ENCODE assay signal across 10 cellular contexts in the genomic region with DNA sequence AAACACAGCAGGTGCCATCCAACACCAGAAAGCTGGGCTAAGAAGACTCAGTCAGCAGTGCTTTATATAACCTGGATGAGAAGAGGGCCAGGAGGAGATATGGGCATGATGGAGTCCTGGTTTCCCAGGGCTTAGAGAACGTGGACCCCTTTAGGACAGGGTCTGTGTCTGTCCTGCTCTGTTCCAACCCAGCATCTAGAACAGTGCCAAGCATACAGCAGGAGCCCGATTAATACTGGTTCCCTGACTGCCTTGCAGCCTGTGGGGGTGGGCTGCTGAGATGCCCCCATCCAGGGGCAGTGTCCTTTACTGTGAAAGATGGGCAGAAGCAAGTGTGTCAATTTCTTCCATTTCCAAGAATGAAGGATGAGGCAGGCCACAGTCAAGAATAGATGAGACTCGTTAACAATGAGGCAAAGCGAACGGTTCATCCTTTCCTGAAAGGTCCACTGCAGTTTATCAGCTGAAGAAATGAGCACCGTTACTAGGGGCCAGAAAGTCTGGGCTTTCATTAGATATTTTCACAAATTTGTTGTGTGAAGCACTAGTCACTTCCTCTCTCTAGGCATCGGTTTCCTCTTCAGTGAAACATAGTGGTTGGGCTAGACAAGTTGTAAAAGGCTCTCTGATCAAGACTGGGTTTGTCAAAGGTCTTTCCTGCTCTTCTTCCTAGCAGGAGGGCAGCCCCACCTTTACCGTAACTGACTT.
DNase-seq lines count a peak whose midpoint lies in the region; ATAC-seq and TF ChIP-seq lines count a peak whose summit lies in the region.
"Had no signal": no experiment of that assay in that cellular context is flagged by ENCODE, and none has a peak within 500 bp of the region (broad histone marks: within the 10 kb centered on the region; RNA-seq: fewer than 3 reads in every experiment).

No MANE protein-coding gene starts in this region.

- peaks cover 0 to 7% of the 10 kb centered on the region in 2 donors for H3K36me3 ChIP-seq in psoas muscle (ENCODE audit: insufficient read depth in 1 of 2, low read depth in 1 of 2)

- no peaks in the 10 kb centered on the region for H3K27me3 Mint-ChIP-seq in activated naive CD8-positive, alpha-beta T cell treated with anti-CD3 and anti-CD28 coated beads, Interleukin-2, amount 50 U/mL, for 24 hours

- no peaks in the 10 kb centered on the region for H3K9me3 Mint-ChIP-seq in activated naive CD8-positive, alpha-beta T cell treated with anti-CD3 and anti-CD28 coated beads, Interleukin-2, amount 50 U/mL, for 24 hours

- peak overlapping the region; percentile 37 for H3K27ac ChIP-seq in psoas muscle
- H3K27ac ChIP-seq: body of pancreas had no signal

- H3K4me1 ChIP-seq in psoas muscle, result peaks cover 43% of the 10 kb centered on the region

- 60 to 73% (median 61%) methylated on average over 8 of the region's 8 CpGs for WGBS in psoas muscle, 3 donors

- peak overlapping the region; percentile 3 for H3K27ac Mint-ChIP-seq in activated naive CD8-positive, alpha-beta T cell treated with anti-CD3 and anti-CD28 coated beads, Interleukin-2, amount 50 U/mL, for 24 hours

- ATAC-seq in activated naive CD8-positive, alpha-beta T cell treated with anti-CD3 and anti-CD28 coated beads, Interleukin-2, amount 50 U/mL, for 24 hours, result no peak
- ATAC-seq in psoas muscle (peak; percentile 18 to 38 (median 23)), SK-N-SH treated with all-trans-retinoic acid at 6 μM for 48 hours (no peak)
- ATAC-seq: body of pancreas had no signal

- H3K4me1 Mint-ChIP-seq in activated naive CD8-positive, alpha-beta T cell treated with anti-CD3 and anti-CD28 coated beads, Interleukin-2, amount 50 U/mL, for 24 hours, result peaks cover 29% of the 10 kb centered on the region

- peak; percentile 55 for DNase-seq in GM10266 (ENCODE audit: extremely low spot score)
- peak; percentile 86 to 91 for DNase-seq in Kasumi-1 (lab: John Stamatoyannopoulos, UW)
- DNase-seq in activated naive CD8-positive, alpha-beta T cell treated with anti-CD3 and anti-CD28 coated beads, Interleukin-2, amount 50 U/mL, for 24 hours, result no peak
- no peak for DNase-seq in psoas muscle
- DNase-seq in HT-29 (ENCODE audit: low spot score), result no peak
- no peak for DNase-seq in cerebellar nuclear complex (lab: John Stamatoyannopoulos, UW)
- no peak for DNase-seq in T-helper 9 cell
- DNase-seq: body of pancreas, EL had no signal

- TF ChIP-seq CTCF in GM10266 (IDR thresholded peaks at IDR 0.05; ENCODE audit: control insufficient read depth, insufficient read depth, low read depth, missing control alignments) (no peak), psoas muscle (IDR thresholded peaks at IDR 0.05) (no peak)

- no peaks in the 10 kb centered on the region for H3K36me3 Mint-ChIP-seq in activated naive CD8-positive, alpha-beta T cell treated with anti-CD3 and anti-CD28 coated beads, Interleukin-2, amount 50 U/mL, for 24 hours (ENCODE audit: low read depth)

- no peaks in the 10 kb centered on the region for H3K27me3 ChIP-seq in psoas muscle (ENCODE audit: insufficient read depth in 3 of 3, low read length in 2 of 3)
- H3K27me3 ChIP-seq: body of pancreas had no signal

- H3K4me3 ChIP-seq in psoas muscle, result no peak overlapping the region
- H3K4me3 ChIP-seq: body of pancreas had no signal

- H3K9me3 ChIP-seq in psoas muscle, result no peaks in the 10 kb centered on the region
- H3K9me3 ChIP-seq: body of pancreas had no signal

- intact Hi-C loops in psoas muscle (cut with DNase I), result no loop called here

- no peak overlapping the region for H3K4me3 Mint-ChIP-seq in activated naive CD8-positive, alpha-beta T cell treated with anti-CD3 and anti-CD28 coated beads, Interleukin-2, amount 50 U/mL, for 24 hours

TF ChIP-seq in SK-N-SH treated with all-trans-retinoic acid at 6 μM for 48 hours, 23 proteins besides CTCF, POLR2A, EP300 and RAD21 (continues in another document):
- TF ChIP-seq TSHZ2 (CRISPR knock-in tag; IDR thresholded peaks at IDR 0.05), result no peak
- TF ChIP-seq GLIS3 (CRISPR knock-in tag; IDR thresholded peaks at IDR 0.05), result no peak
- TF ChIP-seq ZFP30 (CRISPR knock-in tag; IDR thresholded peaks at IDR 0.05), result no peak
- TF ChIP-seq TOX (CRISPR knock-in tag; IDR thresholded peaks at IDR 0.05; ENCODE audit: borderline replicate concordance), result no peak
- TF ChIP-seq PATZ1 (CRISPR knock-in tag; IDR thresholded peaks at IDR 0.05; ENCODE audit: borderline replicate concordance), result no peak
- TF ChIP-seq CSDC2 (CRISPR knock-in tag; IDR thresholded peaks at IDR 0.05), result no peak
- no peak for TF ChIP-seq TCF4 (CRISPR knock-in tag; IDR thresholded peaks at IDR 0.05; ENCODE audit: borderline replicate concordance)
- TF ChIP-seq ZNF565 (CRISPR knock-in tag; conservative IDR thresholded peaks at IDR 0.05; ENCODE audit: low read depth), result no peak
- TF ChIP-seq, protein P1, sequence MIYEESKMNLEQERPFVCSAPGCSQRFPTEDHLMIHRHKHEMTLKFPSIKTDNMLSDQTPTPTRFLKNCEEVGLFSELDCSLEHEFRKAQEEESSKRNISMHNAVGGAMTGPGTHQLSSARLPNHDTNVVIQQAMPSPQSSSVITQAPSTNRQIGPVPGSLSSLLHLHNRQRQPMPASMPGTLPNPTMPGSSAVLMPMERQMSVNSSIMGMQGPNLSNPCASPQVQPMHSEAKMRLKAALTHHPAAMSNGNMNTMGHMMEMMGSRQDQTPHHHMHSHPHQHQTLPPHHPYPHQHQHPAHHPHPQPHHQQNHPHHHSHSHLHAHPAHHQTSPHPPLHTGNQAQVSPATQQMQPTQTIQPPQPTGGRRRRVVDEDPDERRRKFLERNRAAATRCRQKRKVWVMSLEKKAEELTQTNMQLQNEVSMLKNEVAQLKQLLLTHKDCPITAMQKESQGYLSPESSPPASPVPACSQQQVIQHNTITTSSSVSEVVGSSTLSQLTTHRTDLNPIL (CRISPR knock-in tag; IDR thresholded peaks at IDR 0.05; ENCODE audit: low read depth), result no peak
- TF ChIP-seq ARNTL (CRISPR knock-in tag; IDR thresholded peaks at IDR 0.05; ENCODE audit: borderline replicate concordance, low read depth), result no peak
- no peak for TF ChIP-seq ZFP3 (CRISPR knock-in tag; IDR thresholded peaks at IDR 0.05)
- TF ChIP-seq ZNF70 (CRISPR knock-in tag; IDR thresholded peaks at IDR 0.05), result no peak
- no peak for TF ChIP-seq ESRRG (CRISPR knock-in tag; IDR thresholded peaks at IDR 0.05)
- TF ChIP-seq, protein P2, sequence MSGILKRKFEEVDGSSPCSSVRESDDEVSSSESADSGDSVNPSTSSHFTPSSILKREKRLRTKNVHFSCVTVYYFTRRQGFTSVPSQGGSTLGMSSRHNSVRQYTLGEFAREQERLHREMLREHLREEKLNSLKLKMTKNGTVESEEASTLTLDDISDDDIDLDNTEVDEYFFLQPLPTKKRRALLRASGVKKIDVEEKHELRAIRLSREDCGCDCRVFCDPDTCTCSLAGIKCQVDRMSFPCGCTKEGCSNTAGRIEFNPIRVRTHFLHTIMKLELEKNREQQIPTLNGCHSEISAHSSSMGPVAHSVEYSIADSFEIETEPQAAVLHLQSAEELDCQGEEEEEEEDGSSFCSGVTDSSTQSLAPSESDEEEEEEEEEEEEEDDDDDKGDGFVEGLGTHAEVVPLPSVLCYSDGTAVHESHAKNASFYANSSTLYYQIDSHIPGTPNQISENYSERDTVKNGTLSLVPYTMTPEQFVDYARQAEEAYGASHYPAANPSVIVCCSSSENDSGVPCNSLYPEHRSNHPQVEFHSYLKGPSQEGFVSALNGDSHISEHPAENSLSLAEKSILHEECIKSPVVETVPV (CRISPR knock-in tag; IDR thresholded peaks at IDR 0.05), result no peak
- no peak for TF ChIP-seq BACH2 (CRISPR knock-in tag; IDR thresholded peaks at IDR 0.05; ENCODE audit: borderline replicate concordance)

Comparison
In these comparisons a context has a peak if more than half of its experiments do, and no peak if none do; other contexts are left out.
1. DNase-seq: peak in GM10266 (single experiment) and Kasumi-1 (2 of 2); none in activated naive CD8-positive, alpha-beta T cell treated with anti-CD3 and anti-CD28 coated beads, Interleukin-2, amount 50 U/mL, for 24 hours (single experiment), psoas muscle (0 of 2), HT-29 (single experiment), cerebellar nuclear complex (0 of 2) and T-helper 9 cell (single experiment).
2. ATAC-seq: peak in psoas muscle (4 of 4); none in activated naive CD8-positive, alpha-beta T cell treated with anti-CD3 and anti-CD28 coated beads, Interleukin-2, amount 50 U/mL, for 24 hours (single experiment) and SK-N-SH treated with all-trans-retinoic acid at 6 μM for 48 hours (single experiment).